ENCODE assay signal across 15 cellular contexts in the genomic region with DNA sequence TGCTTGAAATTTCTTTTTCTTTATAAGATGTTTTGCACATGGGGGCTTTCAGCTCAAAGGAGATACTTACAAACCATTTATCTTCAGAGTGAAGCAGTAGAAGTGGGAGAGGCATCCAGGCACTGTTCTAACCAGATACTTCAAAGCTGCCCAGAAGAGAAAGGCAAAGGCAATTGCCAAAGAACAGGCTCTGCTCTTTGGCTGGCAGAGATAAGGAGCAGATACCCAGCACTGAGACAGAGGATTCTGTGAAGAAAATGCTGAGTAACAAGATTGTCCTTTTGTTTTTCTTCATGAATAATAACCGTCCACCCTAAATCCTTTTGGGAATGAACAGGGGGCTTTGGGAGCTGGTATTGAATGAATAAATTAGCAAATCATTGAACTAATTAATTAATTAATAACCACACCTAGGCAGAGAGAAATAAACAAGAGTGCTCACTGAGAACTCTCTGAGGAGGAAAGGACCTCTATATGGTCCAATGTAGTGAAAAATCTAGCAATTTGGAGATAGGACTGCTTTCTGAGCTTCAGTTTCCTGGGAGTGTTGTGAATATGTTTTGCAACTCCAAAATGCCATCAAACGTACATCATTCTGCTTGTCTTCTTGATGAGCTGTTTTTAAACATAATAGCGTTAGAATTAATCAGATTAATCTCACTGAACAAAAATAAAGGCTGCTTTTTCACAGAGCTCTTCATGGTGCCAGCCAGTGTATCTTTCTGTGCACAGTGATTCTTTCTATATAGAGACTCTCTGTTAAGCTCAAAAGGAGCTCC.
A peak's percentile ranks its signal among the peaks of the same experiment; 100 is the strongest.
DNase-seq lines count a peak whose midpoint lies in the region; ATAC-seq, FAIRE-seq and TF ChIP-seq lines count a peak whose summit lies in the region.
"Had no signal": no experiment of that assay in that cellular context is flagged by ENCODE, and none has a peak within 500 bp of the region (broad histone marks: within the 10 kb centered on the region; RNA-seq: fewer than 3 reads in every experiment).

No MANE protein-coding gene starts in this region.

- H3K4me3 ChIP-seq in K562 = no peak overlapping the region
- H3K4me3 ChIP-seq: dorsolateral prefrontal cortex had no signal

- no TSS peak for BruUV-seq in K562 (replicated peaks; lab: Mats Ljungman, UMichigan)

- H3K9me3 ChIP-seq in K562 (replicated peaks; ENCODE audit: control insufficient read depth, insufficient read depth, low read depth, low read length) = no peaks in the 10 kb centered on the region

- DNase-seq in Daoy (ENCODE audit: low read depth) (peak; percentile 52), NCI-H82 treated with DMSO at 0.1 percent for 48 hours (lab: John Stamatoyannopoulos, UW; ENCODE audit: unreplicated experiment) (peak; percentile 11), K562 (ENCODE audit: extremely low read depth in 1 of 4, low spot score in 3 of 4) (peak in 2 of 4 experiments; percentile 62 to 80), naive B cell (no peak), kidney tubule cell (ENCODE audit: low spot score) (no peak), HPDE6-E6E7 (ENCODE audit: extremely low spot score) (no peak)
- no peak for DNase-seq in activated CD4-positive, CD25-positive, alpha-beta regulatory T cell treated with anti-CD3 and anti-CD28 coated beads, Interleukin-2, amount 50 U/mL, for 72 hours
- DNase-seq: dorsolateral prefrontal cortex; KBM-7; left ventricle myocardium superior; NCI-H2107; stimulated activated CD4-positive, alpha-beta T cell treated with anti-CD3 and anti-CD28 coated beads, Interleukin-4, amount 100 ng/mL, for 24 hours had no signal

- peak overlapping the region; percentile 62 for H3K4me2 ChIP-seq in K562 (ENCODE audit: insufficient read depth, low read length)

- TF ChIP-seq CTCF in K562 (IDR thresholded peaks at IDR 0.05 in 2 of 3, conservative IDR thresholded peaks at IDR 0.05 in 1 of 3; ENCODE audit: insufficient read depth in 2 of 3, low read depth in 1 of 3, low read length in 3 of 3) = no peak

- H3K4me3 Mint-ChIP-seq in naive B cell = peak overlapping the region in 2 of 8 donors; percentile 12 to 77

- no peaks in the 10 kb centered on the region for H3K36me3 ChIP-seq in K562 (ENCODE audit: control insufficient read depth, insufficient read depth, low read length)

- CTCF ChIA-PET in K562 (lab: Yijun Ruan, JAX; ENCODE audit: low intra/inter-chr PET ratio) = no interaction called here

- no peaks in the 10 kb centered on the region for H3K27me3 Mint-ChIP-seq in naive B cell
- H3K27me3 Mint-ChIP-seq: progenitor cell of endocrine pancreas had no signal

- H3K4me1 ChIP-seq in K562 (replicated peaks in 1 of 2; ENCODE audit: control insufficient read depth in 2 of 2, insufficient read depth in 2 of 2, low read length in 2 of 2) = peaks cover 5 to 52% of the 10 kb centered on the region in 2 experiments

- no peaks in the 10 kb centered on the region for H4K20me1 ChIP-seq in K562 (replicated peaks; ENCODE audit: control insufficient read depth, insufficient read depth, low read length)

- peak; percentile 69 for ATAC-seq in K562
- no peak for ATAC-seq in naive B cell (ENCODE audit: low read depth in 2 of 2)
- ATAC-seq in GM18502 (IDR thresholded peaks at IDR 0.05; ENCODE audit: poor library complexity, unreplicated experiment) = no peak
- ATAC-seq: HCT116, left ventricle myocardium superior had no signal

- TF ChIP-seq POLR2A in K562 (conservative IDR thresholded peaks at IDR 0.05) = no peak

- intact Hi-C loops in K562 (cut with micrococcal nuclease) = no loop called here

- peak overlapping the region in 4 of 6 donors; percentile 45 to 84 (median 72) for H3K27ac Mint-ChIP-seq in naive B cell
- H3K27ac Mint-ChIP-seq: progenitor cell of endocrine pancreas had no signal

- no peak for TF ChIP-seq RAD21 in K562 (CRISPR knock-in tag; conservative IDR thresholded peaks at IDR 0.05 in 1 of 2, IDR thresholded peaks at IDR 0.05 in 1 of 2)

- FAIRE-seq in K562 (lab: Jason Lieb, UNC) = peak; percentile 82

- TF ChIP-seq EP300 in K562 (IDR thresholded peaks at IDR 0.05; ENCODE audit: low read length) = peak; percentile 77; the same call in 1 of the 2 replicates

- H3K4me1 Mint-ChIP-seq in naive B cell = peaks cover 73 to 89% (median 80%) of the 10 kb centered on the region in 3 donors

- H3K27me3 ChIP-seq in K562 (ENCODE audit: control insufficient read depth in 2 of 2, insufficient read depth in 2 of 2, low read length in 2 of 2) = no peaks in the 10 kb centered on the region
- H3K27me3 ChIP-seq: dorsolateral prefrontal cortex had no signal

- peaks cover 5 to 7% of the 10 kb centered on the region in 2 donors for H3K36me3 Mint-ChIP-seq in naive B cell

- in situ Hi-C loops in K562 (cut with MboI) = no loop called here

- WGBS in K562 (ENCODE audit: insufficient coverage, low coverage, missing lambda C conversion rate) = 7% methylated on average over 3 of the region's 3 CpGs

- no peaks in the 10 kb centered on the region for H3K79me2 ChIP-seq in K562 (ENCODE audit: control insufficient read depth, insufficient read depth, low read length)

- H3K9ac ChIP-seq in K562 (ENCODE audit: insufficient read depth in 1 of 2, low read depth in 2 of 2, low read length in 2 of 2) = peak overlapping the region in 1 of 2 experiments; percentile 54; a peak in 3 of 4 replicates

- peak overlapping the region; percentile 79 for H3K27ac ChIP-seq in K562 (ENCODE audit: extremely low read depth, low read depth, low read length)
- H3K27ac ChIP-seq: dorsolateral prefrontal cortex had no signal

- peak overlapping the region; percentile 87 for H2AFZ ChIP-seq in K562 (ENCODE audit: low read depth, low read length)

- POLR2A ChIA-PET in K562 (lab: Yijun Ruan, JAX) = interaction anchor here (0.7 to 2.0 kb wide), 5 partner anchors 8 to 58 kb away, joined by 3 to 11 read pairs (median 6); no protein-coding TSS in a partner anchor

- H3K9me3 Mint-ChIP-seq in naive B cell = peaks cover 0 to 4% (median 1%) of the 10 kb centered on the region in 7 donors

- no peaks in the 10 kb centered on the region for H3K9me1 ChIP-seq in K562 (ENCODE audit: control insufficient read depth, insufficient read depth, low read length)

TF ChIP-seq in K562, 482 proteins besides CTCF, POLR2A, EP300 and RAD21 (continues in another document):
- TF ChIP-seq NFE2 (IDR thresholded peaks at IDR 0.05; ENCODE audit: low read depth) (peak; percentile 77), ZFP30 (CRISPR knock-in tag; IDR thresholded peaks at IDR 0.05; ENCODE audit: borderline replicate concordance) (no peak), MAFF (IDR thresholded peaks at IDR 0.05; ENCODE audit: low read length) (peak; percentile 77), PTBP1 (IDR thresholded peaks at IDR 0.05; ENCODE audit: low read depth, low read length) (no peak), BACH1 (tag; IDR thresholded peaks at IDR 0.05) (peak; percentile 14; the same call in 1 of the 2 replicates), ETV1 (tag; conservative IDR thresholded peaks at IDR 0.05; ENCODE audit: low read depth) (0 out of 2 replicates have a peak, but pooled peaks have one; percentile 23), DNMT1 (IDR thresholded peaks at IDR 0.05) (no peak), MCM2 (IDR thresholded peaks at IDR 0.05; ENCODE audit: low read depth) (no peak)
- TF ChIP-seq, protein P1, sequence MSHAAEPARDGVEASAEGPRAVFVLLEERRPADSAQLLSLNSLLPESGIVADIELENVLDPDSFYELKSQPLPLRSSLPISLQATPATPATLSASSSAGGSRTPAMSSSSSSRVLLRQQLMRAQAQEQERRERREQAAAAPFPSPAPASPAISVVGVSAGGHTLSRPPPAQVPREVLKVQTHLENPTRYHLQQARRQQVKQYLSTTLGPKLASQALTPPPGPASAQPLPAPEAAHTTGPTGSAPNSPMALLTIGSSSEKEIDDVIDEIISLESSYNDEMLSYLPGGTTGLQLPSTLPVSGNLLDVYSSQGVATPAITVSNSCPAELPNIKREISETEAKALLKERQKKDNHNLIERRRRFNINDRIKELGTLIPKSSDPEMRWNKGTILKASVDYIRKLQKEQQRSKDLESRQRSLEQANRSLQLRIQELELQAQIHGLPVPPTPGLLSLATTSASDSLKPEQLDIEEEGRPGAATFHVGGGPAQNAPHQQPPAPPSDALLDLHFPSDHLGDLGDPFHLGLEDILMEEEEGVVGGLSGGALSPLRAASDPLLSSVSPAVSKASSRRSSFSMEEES (CRISPR knock-in tag; IDR thresholded peaks at IDR 0.05) = no peak
- TF ChIP-seq, protein P2, sequence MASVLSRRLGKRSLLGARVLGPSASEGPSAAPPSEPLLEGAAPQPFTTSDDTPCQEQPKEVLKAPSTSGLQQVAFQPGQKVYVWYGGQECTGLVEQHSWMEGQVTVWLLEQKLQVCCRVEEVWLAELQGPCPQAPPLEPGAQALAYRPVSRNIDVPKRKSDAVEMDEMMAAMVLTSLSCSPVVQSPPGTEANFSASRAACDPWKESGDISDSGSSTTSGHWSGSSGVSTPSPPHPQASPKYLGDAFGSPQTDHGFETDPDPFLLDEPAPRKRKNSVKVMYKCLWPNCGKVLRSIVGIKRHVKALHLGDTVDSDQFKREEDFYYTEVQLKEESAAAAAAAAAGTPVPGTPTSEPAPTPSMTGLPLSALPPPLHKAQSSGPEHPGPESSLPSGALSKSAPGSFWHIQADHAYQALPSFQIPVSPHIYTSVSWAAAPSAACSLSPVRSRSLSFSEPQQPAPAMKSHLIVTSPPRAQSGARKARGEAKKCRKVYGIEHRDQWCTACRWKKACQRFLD (CRISPR knock-in tag; IDR thresholded peaks at IDR 0.05) = no peak

Comparison
In these comparisons a context has a peak if more than half of its experiments do, and no peak if none do; other contexts are left out.
1. DNase-seq: peak in Daoy (single experiment) and NCI-H82 treated with DMSO at 0.1 percent for 48 hours (single experiment); none in naive B cell (single experiment), kidney tubule cell (single experiment), HPDE6-E6E7 (single experiment) and activated CD4-positive, CD25-positive, alpha-beta regulatory T cell treated with anti-CD3 and anti-CD28 coated beads, Interleukin-2, amount 50 U/mL, for 72 hours (single experiment).